In genomic region chr20:32893878-32894483, GRCh38 we compare ENCODE assay signal across 8 cellular contexts. TPM values are rescaled to one million over a fixed set of nuclear protein-coding genes. Genes with fewer than 3 reads are reported as not detected.
DNase-seq lines count a peak whose midpoint lies in the region; ATAC-seq, FAIRE-seq and TF ChIP-seq lines count a peak whose summit lies in the region.

No MANE protein-coding gene starts in this region.

- intact Hi-C loops in kidney (cut with DNase I) (no loop called here), esophagus muscularis mucosa (cut with DNase I) (no loop called here)

- 75% methylated on average over 6 of the region's 10 CpGs for WGBS in esophagus muscularis mucosa

- no peak for TF ChIP-seq EP300 in esophagus muscularis mucosa (IDR thresholded peaks at IDR 0.05)

- TF ChIP-seq POLR2A in esophagus muscularis mucosa (IDR thresholded peaks at IDR 0.05; ENCODE audit: low read depth) = no peak

- H3K27ac ChIP-seq in WERI-Rb-1 (no peak overlapping the region), kidney (ENCODE audit: low read depth in 2 of 2, low read length in 2 of 2) (no peak overlapping the region), esophagus muscularis mucosa (replicated peaks in 1 of 4) (no peak overlapping the region)

- H3K9ac ChIP-seq in kidney (ENCODE audit: low read length in 2 of 2) = no peak overlapping the region

- FAIRE-seq in GM19239 (lab: Jason Lieb, UNC) (no peak), kidney (lab: Jason Lieb, UNC) (no peak)

- H3K27me3 ChIP-seq in WERI-Rb-1 (ENCODE audit: insufficient read depth, low read depth, severe bottlenecking) = no peaks in the 10 kb centered on the region
- no peaks in the 10 kb centered on the region for H3K27me3 ChIP-seq in esophagus muscularis mucosa

- H3K4me1 ChIP-seq in kidney (ENCODE audit: control insufficient read depth in 1 of 2, insufficient read depth in 1 of 2, low read depth in 1 of 2, low read length in 2 of 2) (no peaks in the 10 kb centered on the region), esophagus muscularis mucosa (no peaks in the 10 kb centered on the region)

- ATAC-seq in HG03571 (IDR thresholded peaks at IDR 0.05; ENCODE audit: unreplicated experiment) (no peak), GM21390 (IDR thresholded peaks at IDR 0.05; ENCODE audit: unreplicated experiment) (no peak), HG03439 (IDR thresholded peaks at IDR 0.05; ENCODE audit: unreplicated experiment) (no peak)

- DNase-seq in COR-L47 (lab: John Stamatoyannopoulos, UW) (peak; percentile 27), GM19239 (ENCODE audit: insufficient read length, low spot score) (peak; percentile 28), WERI-Rb-1 (peak; percentile 61), kidney (peak; percentile 66), esophagus muscularis mucosa (ENCODE audit: extremely low spot score) (no peak)

- no peak overlapping the region for H3K4me3 ChIP-seq in WERI-Rb-1 (ENCODE audit: low read depth, low read length)
- no peak overlapping the region for H3K4me3 ChIP-seq in kidney (ENCODE audit: low read length in 2 of 2)
- no peak overlapping the region for H3K4me3 ChIP-seq in esophagus muscularis mucosa

- no peaks in the 10 kb centered on the region for H3K9me3 ChIP-seq in WERI-Rb-1 (ENCODE audit: severe bottlenecking)
- no peaks in the 10 kb centered on the region for H3K9me3 ChIP-seq in kidney (ENCODE audit: control insufficient read depth in 1 of 2, low read length in 2 of 2)
- no peaks in the 10 kb centered on the region for H3K9me3 ChIP-seq in esophagus muscularis mucosa

- peak; percentile 87 for TF ChIP-seq CTCF in WERI-Rb-1 (IDR thresholded peaks at IDR 0.05; ENCODE audit: low read depth, low read length)
- TF ChIP-seq CTCF in kidney (IDR thresholded peaks at IDR 0.05; ENCODE audit: borderline replicate concordance, extremely low read depth, insufficient read depth) = peak; percentile 1
- TF ChIP-seq CTCF in esophagus muscularis mucosa (IDR thresholded peaks at IDR 0.05) = no peak

- H3K36me3 ChIP-seq in WERI-Rb-1 (no peaks in the 10 kb centered on the region), kidney (ENCODE audit: control insufficient read depth in 1 of 2, insufficient read depth in 2 of 2, low read length in 2 of 2) (no peaks in the 10 kb centered on the region), esophagus muscularis mucosa (no peaks in the 10 kb centered on the region)

RNA-seq across cellular contexts. Expression of gene EFCAB8, which starts 35.3 kb away (rescaled TPM):
- total RNA-seq in kidney = 0.13 TPM
- polyA plus RNA-seq in kidney (ENCODE audit: insufficient read depth, low read depth, low replicate concordance) = not detected
- under 1 TPM in 2 of 4 donors, not detected in 2; 0.17 to 0.92 TPM for total RNA-seq in esophagus muscularis mucosa

Comparison
In these comparisons a context has a peak if more than half of its experiments do, and no peak if none do; other contexts are left out.
1. CTCF ChIP-seq: peak in WERI-Rb-1 (single experiment) and kidney (single experiment); none in esophagus muscularis mucosa (0 of 3).